1 cellular context compared by ENCODE assay signal in the genomic region with DNA sequence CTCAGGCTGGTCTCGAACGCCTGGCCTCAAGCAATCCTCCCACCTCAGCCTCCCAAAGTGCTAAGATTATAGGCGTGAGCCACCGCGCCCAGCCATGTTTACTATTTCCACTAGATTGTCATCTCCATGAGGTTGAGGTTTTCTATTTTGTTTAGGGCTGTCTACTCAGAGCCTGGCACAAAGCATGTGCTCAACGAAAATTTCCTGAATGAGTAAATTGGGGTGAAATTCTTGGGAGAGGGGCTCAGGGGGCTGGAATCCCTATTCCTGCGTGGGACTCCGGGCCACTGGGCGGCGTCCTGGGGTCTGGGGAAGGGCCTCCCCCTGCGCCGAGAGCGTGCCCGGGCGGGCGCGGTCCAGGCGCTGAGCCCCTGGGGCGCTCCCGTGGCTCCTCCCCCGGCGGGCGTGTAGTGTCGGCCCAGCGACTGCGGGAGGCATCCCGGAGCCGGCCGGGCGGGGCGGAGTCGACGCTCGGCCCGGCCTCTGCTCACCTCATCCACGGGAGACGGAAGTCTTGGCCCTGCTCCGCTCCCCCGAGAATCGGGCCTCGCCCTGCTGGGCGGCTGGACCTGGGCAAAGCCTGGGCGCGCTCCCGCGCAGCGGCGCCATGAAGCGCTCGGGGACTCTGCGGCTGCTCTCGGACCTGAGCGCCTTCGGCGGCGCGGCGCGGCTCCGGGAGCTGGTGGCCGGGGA.
TF ChIP-seq lines count a peak whose summit lies in the region.

Gene HPS6, plus strand, starts transcription at position 482 of the 693 bp plus-strand sequence. Its CDS starts 126 bp downstream, at position 608.

TF ChIP-seq in WTC11, 78 proteins besides CTCF, POLR2A, EP300 and RAD21 (continued from another document and continues in another):
- TF ChIP-seq, protein P1, sequence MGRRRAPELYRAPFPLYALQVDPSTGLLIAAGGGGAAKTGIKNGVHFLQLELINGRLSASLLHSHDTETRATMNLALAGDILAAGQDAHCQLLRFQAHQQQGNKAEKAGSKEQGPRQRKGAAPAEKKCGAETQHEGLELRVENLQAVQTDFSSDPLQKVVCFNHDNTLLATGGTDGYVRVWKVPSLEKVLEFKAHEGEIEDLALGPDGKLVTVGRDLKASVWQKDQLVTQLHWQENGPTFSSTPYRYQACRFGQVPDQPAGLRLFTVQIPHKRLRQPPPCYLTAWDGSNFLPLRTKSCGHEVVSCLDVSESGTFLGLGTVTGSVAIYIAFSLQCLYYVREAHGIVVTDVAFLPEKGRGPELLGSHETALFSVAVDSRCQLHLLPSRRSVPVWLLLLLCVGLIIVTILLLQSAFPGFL (CRISPR knock-in tag; IDR thresholded peaks at IDR 0.05; ENCODE audit: borderline replicate concordance) = peak; percentile 62; the same call in 1 of the 2 replicates
- TF ChIP-seq USF2 (CRISPR knock-in tag; IDR thresholded peaks at IDR 0.05) = no peak
- no peak for TF ChIP-seq AFF4 (CRISPR knock-in tag; IDR thresholded peaks at IDR 0.05; ENCODE audit: borderline replicate concordance)
- TF ChIP-seq MYBL2 (CRISPR knock-in tag; IDR thresholded peaks at IDR 0.05) = peak; percentile 60; the same call in 1 of the 2 replicates
- TF ChIP-seq, protein P2, sequence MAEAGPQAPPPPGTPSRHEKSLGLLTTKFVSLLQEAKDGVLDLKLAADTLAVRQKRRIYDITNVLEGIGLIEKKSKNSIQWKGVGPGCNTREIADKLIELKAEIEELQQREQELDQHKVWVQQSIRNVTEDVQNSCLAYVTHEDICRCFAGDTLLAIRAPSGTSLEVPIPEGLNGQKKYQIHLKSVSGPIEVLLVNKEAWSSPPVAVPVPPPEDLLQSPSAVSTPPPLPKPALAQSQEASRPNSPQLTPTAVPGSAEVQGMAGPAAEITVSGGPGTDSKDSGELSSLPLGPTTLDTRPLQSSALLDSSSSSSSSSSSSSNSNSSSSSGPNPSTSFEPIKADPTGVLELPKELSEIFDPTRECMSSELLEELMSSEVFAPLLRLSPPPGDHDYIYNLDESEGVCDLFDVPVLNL (CRISPR knock-in tag; IDR thresholded peaks at IDR 0.05; ENCODE audit: borderline replicate concordance, low read depth) = no peak
- TF ChIP-seq TEAD4 (CRISPR knock-in tag; IDR thresholded peaks at IDR 0.05) = no peak
- TF ChIP-seq IRF2 (CRISPR knock-in tag; IDR thresholded peaks at IDR 0.05; ENCODE audit: borderline replicate concordance, low read depth) = no peak
- TF ChIP-seq PRRX2 (CRISPR knock-in tag; IDR thresholded peaks at IDR 0.05) = no peak
- TF ChIP-seq OVOL2 (CRISPR knock-in tag; IDR thresholded peaks at IDR 0.05; ENCODE audit: borderline replicate concordance) = no peak
- TF ChIP-seq ZNF671 (CRISPR knock-in tag; IDR thresholded peaks at IDR 0.05) = no peak
- TF ChIP-seq ZNF532 (CRISPR knock-in tag; IDR thresholded peaks at IDR 0.05; ENCODE audit: borderline replicate concordance) = no peak
- TF ChIP-seq FOXP4 (CRISPR knock-in tag; IDR thresholded peaks at IDR 0.05) = peak; percentile 16; the same call in 1 of the 2 replicates
- TF ChIP-seq USF1 (CRISPR knock-in tag; IDR thresholded peaks at IDR 0.05) = peak; percentile 49; the same call in 1 of the 2 replicates
- TF ChIP-seq RORB (CRISPR knock-in tag; IDR thresholded peaks at IDR 0.05) = no peak
- peak; percentile 64 for TF ChIP-seq FOXK1 (CRISPR knock-in tag; IDR thresholded peaks at IDR 0.05)
- TF ChIP-seq MLX (CRISPR knock-in tag; IDR thresholded peaks at IDR 0.05) = no peak
- TF ChIP-seq ZNF138 (CRISPR knock-in tag; conservative IDR thresholded peaks at IDR 0.05) = no peak
- TF ChIP-seq, protein P3, sequence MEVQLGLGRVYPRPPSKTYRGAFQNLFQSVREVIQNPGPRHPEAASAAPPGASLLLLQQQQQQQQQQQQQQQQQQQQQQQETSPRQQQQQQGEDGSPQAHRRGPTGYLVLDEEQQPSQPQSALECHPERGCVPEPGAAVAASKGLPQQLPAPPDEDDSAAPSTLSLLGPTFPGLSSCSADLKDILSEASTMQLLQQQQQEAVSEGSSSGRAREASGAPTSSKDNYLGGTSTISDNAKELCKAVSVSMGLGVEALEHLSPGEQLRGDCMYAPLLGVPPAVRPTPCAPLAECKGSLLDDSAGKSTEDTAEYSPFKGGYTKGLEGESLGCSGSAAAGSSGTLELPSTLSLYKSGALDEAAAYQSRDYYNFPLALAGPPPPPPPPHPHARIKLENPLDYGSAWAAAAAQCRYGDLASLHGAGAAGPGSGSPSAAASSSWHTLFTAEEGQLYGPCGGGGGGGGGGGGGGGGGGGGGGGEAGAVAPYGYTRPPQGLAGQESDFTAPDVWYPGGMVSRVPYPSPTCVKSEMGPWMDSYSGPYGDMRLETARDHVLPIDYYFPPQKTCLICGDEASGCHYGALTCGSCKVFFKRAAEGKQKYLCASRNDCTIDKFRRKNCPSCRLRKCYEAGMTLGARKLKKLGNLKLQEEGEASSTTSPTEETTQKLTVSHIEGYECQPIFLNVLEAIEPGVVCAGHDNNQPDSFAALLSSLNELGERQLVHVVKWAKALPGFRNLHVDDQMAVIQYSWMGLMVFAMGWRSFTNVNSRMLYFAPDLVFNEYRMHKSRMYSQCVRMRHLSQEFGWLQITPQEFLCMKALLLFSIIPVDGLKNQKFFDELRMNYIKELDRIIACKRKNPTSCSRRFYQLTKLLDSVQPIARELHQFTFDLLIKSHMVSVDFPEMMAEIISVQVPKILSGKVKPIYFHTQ (CRISPR knock-in tag; IDR thresholded peaks at IDR 0.05) = no peak
- TF ChIP-seq JAZF1 (CRISPR knock-in tag; IDR thresholded peaks at IDR 0.05) = no peak
- no peak for TF ChIP-seq ATF1 (CRISPR knock-in tag; IDR thresholded peaks at IDR 0.05)
- no peak for TF ChIP-seq CDX4 (CRISPR knock-in tag; IDR thresholded peaks at IDR 0.05; ENCODE audit: borderline replicate concordance)
- peak; percentile 10; the same call in 1 of the 2 replicates for TF ChIP-seq FOXP1 (CRISPR knock-in tag; IDR thresholded peaks at IDR 0.05; ENCODE audit: borderline replicate concordance)
- TF ChIP-seq, protein P4, sequence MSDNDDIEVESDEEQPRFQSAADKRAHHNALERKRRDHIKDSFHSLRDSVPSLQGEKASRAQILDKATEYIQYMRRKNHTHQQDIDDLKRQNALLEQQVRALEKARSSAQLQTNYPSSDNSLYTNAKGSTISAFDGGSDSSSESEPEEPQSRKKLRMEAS (CRISPR knock-in tag; IDR thresholded peaks at IDR 0.05) = peak; percentile 65; the same call in 1 of the 2 replicates
- no peak for TF ChIP-seq GRHL2 (CRISPR knock-in tag; IDR thresholded peaks at IDR 0.05; ENCODE audit: insufficient replicate concordance, severe bottlenecking)
- no peak for TF ChIP-seq TCF7 (CRISPR knock-in tag; IDR thresholded peaks at IDR 0.05; ENCODE audit: low read depth)
- TF ChIP-seq ELF4 (CRISPR knock-in tag; IDR thresholded peaks at IDR 0.05; ENCODE audit: low read depth) = no peak
- no peak for TF ChIP-seq NFATC4 (CRISPR knock-in tag; IDR thresholded peaks at IDR 0.05)
- TF ChIP-seq JUN (CRISPR knock-in tag; IDR thresholded peaks at IDR 0.05) = no peak
- TF ChIP-seq NFE2L1 (CRISPR knock-in tag; IDR thresholded peaks at IDR 0.05) = no peak
- TF ChIP-seq ZNF423 (CRISPR knock-in tag; IDR thresholded peaks at IDR 0.05) = peak; percentile 96
- no peak for TF ChIP-seq ZNF396 (CRISPR knock-in tag; IDR thresholded peaks at IDR 0.05; ENCODE audit: borderline replicate concordance)
- TF ChIP-seq RELA (CRISPR knock-in tag; IDR thresholded peaks at IDR 0.05; ENCODE audit: borderline replicate concordance) = no peak
- no peak for TF ChIP-seq MXD4 (CRISPR knock-in tag; IDR thresholded peaks at IDR 0.05; ENCODE audit: borderline replicate concordance)
- TF ChIP-seq GABPB1 (CRISPR knock-in tag; IDR thresholded peaks at IDR 0.05) = peak; percentile 61
